ENCODE assay signal across 8 cellular contexts in genomic region chr16:70438983-70439862, GRCh38. TPM values are rescaled to one million over a fixed set of nuclear protein-coding genes. Genes with fewer than 3 reads are reported as not detected.
A peak's percentile ranks its signal among the peaks of the same experiment; 100 is the strongest.
DNase-seq lines count a peak whose midpoint lies in the region; ATAC-seq, FAIRE-seq and TF ChIP-seq lines count a peak whose summit lies in the region.

A gene with protein sequence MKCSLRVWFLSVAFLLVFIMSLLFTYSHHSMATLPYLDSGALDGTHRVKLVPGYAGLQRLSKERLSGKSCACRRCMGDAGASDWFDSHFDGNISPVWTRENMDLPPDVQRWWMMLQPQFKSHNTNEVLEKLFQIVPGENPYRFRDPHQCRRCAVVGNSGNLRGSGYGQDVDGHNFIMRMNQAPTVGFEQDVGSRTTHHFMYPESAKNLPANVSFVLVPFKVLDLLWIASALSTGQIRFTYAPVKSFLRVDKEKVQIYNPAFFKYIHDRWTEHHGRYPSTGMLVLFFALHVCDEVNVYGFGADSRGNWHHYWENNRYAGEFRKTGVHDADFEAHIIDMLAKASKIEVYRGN (minus strand): TSS chr16:70439100. CDS start chr16:70398530, 40,570 bp downstream.

- H3K4me1 ChIP-seq in small intestine (ENCODE audit: control insufficient read depth in 2 of 2, insufficient read depth in 1 of 2, low read depth in 1 of 2, low read length in 1 of 2): peaks cover 0 to 15% of the 10 kb centered on the region in 2 donors

- in situ Hi-C loops in T47D (cut with HindIII; ENCODE audit: low pct_unique_long_range_greater_than_20kb, low sequenced_read_pairs): no loop called here

- no peaks in the 10 kb centered on the region for H3K27me3 ChIP-seq in small intestine (ENCODE audit: control insufficient read depth in 2 of 2, insufficient read depth in 2 of 2, low read length in 2 of 2)

- no peaks in the 10 kb centered on the region for H3K36me3 ChIP-seq in small intestine (ENCODE audit: control insufficient read depth in 2 of 2, insufficient read depth in 2 of 2, low read length in 2 of 2)

- peak; percentile 87 to 89 for DNase-seq in NCI-H2081 (lab: John Stamatoyannopoulos, UW)
- DNase-seq in NCI-H2081 treated with DMSO at 0.1 percent for 48 hours (lab: John Stamatoyannopoulos, UW): no peak
- peak; percentile 56 for DNase-seq in NCI-H2196 treated with DMSO at 0.1 percent for 48 hours (lab: John Stamatoyannopoulos, UW; ENCODE audit: unreplicated experiment)
- peak; percentile 92 to 93 for DNase-seq in T47D (ENCODE audit: low read depth in 1 of 2, low spot score in 1 of 2)
- DNase-seq in iPS-NIHi11 (ENCODE audit: low spot score): peak; percentile 97
- peak; percentile 89 for DNase-seq in small intestine

- no peaks in the 10 kb centered on the region for H3K9me3 ChIP-seq in small intestine (ENCODE audit: control insufficient read depth, low read depth)

- 1 to 2% (median 1%) methylated on average over 41 to 82 of the region's 84 CpGs for WGBS in small intestine, 3 donors

- peak within 1 kb of the TSS; percentile 82 to 84 for H3K4me3 ChIP-seq in small intestine (ENCODE audit: low read depth in 1 of 2, low read length in 2 of 2)

- H3K27ac ChIP-seq in VCaP (peak within 1 kb of the TSS; percentile 83), small intestine (ENCODE audit: low read depth in 1 of 2, low read length in 1 of 2) (peak within 1 kb of the TSS; percentile 50 to 75)

- no peak for TF ChIP-seq CTCF in VCaP (conservative IDR thresholded peaks at IDR 0.05)

- no peak for FAIRE-seq in small intestine (lab: Jason Lieb, UNC)

- ATAC-seq in HG03045 (IDR thresholded peaks at IDR 0.05; ENCODE audit: unreplicated experiment): peak; percentile 89

RNA-seq across cellular contexts. Expression of the gene that starts here (rescaled TPM):
- 1 to 10 TPM; 5.6 to 9.1 (median 7.6) TPM for polyA plus RNA-seq in small intestine
